ENCODE assay signal across 8 cellular contexts in the genomic region with DNA sequence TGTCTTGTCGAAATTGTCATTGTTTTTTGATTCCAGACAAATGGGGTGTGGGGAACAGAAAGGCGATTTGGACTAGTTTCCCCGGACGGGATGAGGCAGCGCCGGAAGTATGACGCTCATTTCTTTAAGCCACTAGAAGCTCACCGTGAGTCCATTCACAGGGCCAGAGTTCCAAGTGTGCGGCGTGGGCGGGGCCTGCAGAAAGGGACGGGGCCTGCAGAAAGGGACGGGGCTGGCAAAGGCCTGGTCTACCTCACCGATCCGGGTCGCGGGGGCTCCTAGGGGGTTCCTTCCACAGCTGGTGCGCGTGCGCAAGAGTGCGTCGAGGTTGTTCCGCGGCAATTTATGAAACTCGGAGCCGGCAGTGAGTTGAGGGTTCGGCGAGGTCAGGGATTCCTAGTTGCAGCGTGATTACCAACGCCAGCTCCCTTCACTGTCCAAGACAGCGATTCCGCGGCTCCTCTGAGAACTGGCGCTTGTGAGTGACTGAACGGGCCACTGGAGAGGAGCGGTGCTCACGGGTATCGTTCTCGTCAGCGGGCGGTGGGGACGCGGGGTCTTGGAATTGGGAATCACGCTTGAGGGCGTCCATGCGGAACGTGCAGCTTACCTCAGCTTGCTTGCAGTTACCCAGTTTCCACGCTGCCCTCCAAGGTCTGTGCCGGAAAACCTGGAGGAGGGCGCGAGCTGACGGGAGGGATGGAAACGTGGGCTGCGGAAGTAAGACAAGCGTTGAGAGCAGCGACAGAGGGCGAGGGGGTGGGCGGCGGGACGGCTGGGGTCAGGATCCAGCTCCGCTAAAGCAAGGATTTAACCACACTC. TPM values are rescaled to one million over a fixed set of nuclear protein-coding genes. Genes with fewer than 3 reads are reported as not detected.
DNase-seq lines count a peak whose midpoint lies in the region; ATAC-seq and TF ChIP-seq lines count a peak whose summit lies in the region.

TSS of gene ZNF215 (plus strand) at position 219 of the 822 bp plus-strand sequence. CDS start 5,847 bp downstream, outside the sequence.

- H4K20me1 ChIP-seq in neural cell (ENCODE audit: insufficient read depth), result no peaks in the 10 kb centered on the region

- H3K36me3 Mint-ChIP-seq in activated T-cell treated with anti-CD3 and anti-CD28 coated beads, Interleukin-2, amount 50 U/mL, for 24 hours (ENCODE audit: low read depth), result no peaks in the 10 kb centered on the region

- no peak for TF ChIP-seq POLR2A in transverse colon (IDR thresholded peaks at IDR 0.05)

- TF ChIP-seq RAD21 in neural cell (conservative IDR thresholded peaks at IDR 0.05), result no peak

- H3K27me3 Mint-ChIP-seq in activated T-cell treated with anti-CD3 and anti-CD28 coated beads, Interleukin-2, amount 50 U/mL, for 24 hours, result peaks cover 50% of the 10 kb centered on the region

- peaks cover 4% of the 10 kb centered on the region for H3K27me3 ChIP-seq in neural cell (ENCODE audit: insufficient read depth, low read depth, low read length)
- H3K27me3 ChIP-seq in transverse colon, result no peaks in the 10 kb centered on the region

- peak within 1 kb of the TSS; percentile 87 to 94 for H3K4me3 ChIP-seq in foreskin fibroblast (ENCODE audit: low read depth in 1 of 2, low read length in 2 of 2)
- peak within 1 kb of the TSS; percentile 78 for H3K4me3 ChIP-seq in neural cell (ENCODE audit: low read length)
- H3K4me3 ChIP-seq in transverse colon, result peak within 1 kb of the TSS; percentile 51 to 70 (median 67)

- H3K36me3 ChIP-seq in neural cell (ENCODE audit: insufficient read depth, low read length) (no peaks in the 10 kb centered on the region), transverse colon (no peaks in the 10 kb centered on the region)

- ATAC-seq in GM18519 (IDR thresholded peaks at IDR 0.05; ENCODE audit: low FRiP score, unreplicated experiment) (peak; percentile 78), HG02943 (IDR thresholded peaks at IDR 0.05; ENCODE audit: low read depth, unreplicated experiment) (peak; percentile 69)

- peak within 1 kb of the TSS; percentile 83 for H3K4me3 Mint-ChIP-seq in activated T-cell treated with anti-CD3 and anti-CD28 coated beads, Interleukin-2, amount 50 U/mL, for 24 hours

- no peaks in the 10 kb centered on the region for H3K9me3 Mint-ChIP-seq in activated T-cell treated with anti-CD3 and anti-CD28 coated beads, Interleukin-2, amount 50 U/mL, for 24 hours

- H3K27ac Mint-ChIP-seq in activated T-cell treated with anti-CD3 and anti-CD28 coated beads, Interleukin-2, amount 50 U/mL, for 24 hours, result peak within 1 kb of the TSS; percentile 74

- intact Hi-C loops in transverse colon (cut with DNase I; ENCODE audit: low total_unique reads), result no loop called here

- H3K9ac ChIP-seq in neural cell (ENCODE audit: low read length), result peak within 1 kb of the TSS; percentile 51

- H3K27ac ChIP-seq in neural cell (ENCODE audit: low read length) (no peak within 1 kb of the TSS), transverse colon (peak within 1 kb of the TSS; percentile 74 to 84 (median 82))

- peak within 1 kb of the TSS; percentile 75 for H3K4me2 ChIP-seq in neural cell (ENCODE audit: low read length)

- TF ChIP-seq EP300 in neural cell (conservative IDR thresholded peaks at IDR 0.05; ENCODE audit: poor library complexity, severe bottlenecking) (no peak), transverse colon (IDR thresholded peaks at IDR 0.05; ENCODE audit: low read depth) (no peak)

- H2AFZ ChIP-seq in neural cell (ENCODE audit: low read depth, low read length), result peak within 1 kb of the TSS; percentile 87

- no peaks in the 10 kb centered on the region for H3K79me2 ChIP-seq in neural cell (replicated peaks; ENCODE audit: insufficient read depth, low read length)

- DNase-seq in ACHN (peak; percentile 82), NCI-H345 (lab: John Stamatoyannopoulos, UW) (peak; percentile 94), foreskin fibroblast (peak; percentile 82 to 89), transverse colon (peak; percentile 89)
- DNase-seq in activated T-cell treated with anti-CD3 and anti-CD28 coated beads, Interleukin-2, amount 50 U/mL, for 24 hours, result peak; percentile 64

- in situ Hi-C loops in ACHN (cut with HindIII; ENCODE audit: low pct_ligation_motif_present, low pct_unique_long_range_greater_than_20kb, low sequenced_read_pairs), result no loop called here
- in situ Hi-C loops in transverse colon (cut with MboI; ENCODE audit: low pct_ligation_motif_present in 1 of 4, low pct_unique_long_range_greater_than_20kb in 1 of 4, low sequenced_read_pairs in 3 of 4), result no loop called here

- H3K4me1 ChIP-seq in transverse colon, result peaks cover 4 to 9% (median 7%) of the 10 kb centered on the region in 4 donors

- peaks cover 21% of the 10 kb centered on the region for H3K4me1 Mint-ChIP-seq in activated T-cell treated with anti-CD3 and anti-CD28 coated beads, Interleukin-2, amount 50 U/mL, for 24 hours (ENCODE audit: low read depth)

- H3F3A ChIP-seq in neural cell (ENCODE audit: insufficient read depth, low read length, poor library complexity, severe bottlenecking), result no peaks in the 10 kb centered on the region

- H3K9me2 ChIP-seq in neural cell (ENCODE audit: insufficient read depth, low read length), result no peaks in the 10 kb centered on the region

- H3K9me3 ChIP-seq in neural cell (ENCODE audit: low read length) (no peaks in the 10 kb centered on the region), transverse colon (no peaks in the 10 kb centered on the region)

- 1% methylated on average over 48 of the region's 61 CpGs; no CpG with 5 or more reads in 1 of the 2 donors for WGBS in transverse colon (ENCODE audit: low coverage in 1 of 2), 2 donors

- TF ChIP-seq CTCF in foreskin fibroblast (IDR thresholded peaks at IDR 0.05; ENCODE audit: low read depth, low read length) (no peak), neural cell (IDR thresholded peaks at IDR 0.05; ENCODE audit: poor library complexity, severe bottlenecking) (no peak), transverse colon (IDR thresholded peaks at IDR 0.05) (no peak)

TF ChIP-seq in neural cell, 6 proteins besides CTCF, POLR2A, EP300 and RAD21:
- TF ChIP-seq SMC3 (conservative IDR thresholded peaks at IDR 0.05; ENCODE audit: poor library complexity) (no peak), MXI1 (conservative IDR thresholded peaks at IDR 0.05; ENCODE audit: poor library complexity, severe bottlenecking) (peak; percentile 93), POLR2AphosphoS5 (IDR thresholded peaks at IDR 0.05) (no peak), TAF1 (IDR thresholded peaks at IDR 0.05; ENCODE audit: low read depth) (no peak), EZH2 (IDR thresholded peaks at IDR 0.05; ENCODE audit: borderline replicate concordance, insufficient read depth, low read length, poor library complexity, severe bottlenecking) (no peak)
- TF ChIP-seq, protein P1, sequence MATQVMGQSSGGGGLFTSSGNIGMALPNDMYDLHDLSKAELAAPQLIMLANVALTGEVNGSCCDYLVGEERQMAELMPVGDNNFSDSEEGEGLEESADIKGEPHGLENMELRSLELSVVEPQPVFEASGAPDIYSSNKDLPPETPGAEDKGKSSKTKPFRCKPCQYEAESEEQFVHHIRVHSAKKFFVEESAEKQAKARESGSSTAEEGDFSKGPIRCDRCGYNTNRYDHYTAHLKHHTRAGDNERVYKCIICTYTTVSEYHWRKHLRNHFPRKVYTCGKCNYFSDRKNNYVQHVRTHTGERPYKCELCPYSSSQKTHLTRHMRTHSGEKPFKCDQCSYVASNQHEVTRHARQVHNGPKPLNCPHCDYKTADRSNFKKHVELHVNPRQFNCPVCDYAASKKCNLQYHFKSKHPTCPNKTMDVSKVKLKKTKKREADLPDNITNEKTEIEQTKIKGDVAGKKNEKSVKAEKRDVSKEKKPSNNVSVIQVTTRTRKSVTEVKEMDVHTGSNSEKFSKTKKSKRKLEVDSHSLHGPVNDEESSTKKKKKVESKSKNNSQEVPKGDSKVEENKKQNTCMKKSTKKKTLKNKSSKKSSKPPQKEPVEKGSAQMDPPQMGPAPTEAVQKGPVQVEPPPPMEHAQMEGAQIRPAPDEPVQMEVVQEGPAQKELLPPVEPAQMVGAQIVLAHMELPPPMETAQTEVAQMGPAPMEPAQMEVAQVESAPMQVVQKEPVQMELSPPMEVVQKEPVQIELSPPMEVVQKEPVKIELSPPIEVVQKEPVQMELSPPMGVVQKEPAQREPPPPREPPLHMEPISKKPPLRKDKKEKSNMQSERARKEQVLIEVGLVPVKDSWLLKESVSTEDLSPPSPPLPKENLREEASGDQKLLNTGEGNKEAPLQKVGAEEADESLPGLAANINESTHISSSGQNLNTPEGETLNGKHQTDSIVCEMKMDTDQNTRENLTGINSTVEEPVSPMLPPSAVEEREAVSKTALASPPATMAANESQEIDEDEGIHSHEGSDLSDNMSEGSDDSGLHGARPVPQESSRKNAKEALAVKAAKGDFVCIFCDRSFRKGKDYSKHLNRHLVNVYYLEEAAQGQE (IDR thresholded peaks at IDR 0.05; ENCODE audit: borderline replicate concordance), result no peak

RNA-seq across cellular contexts. Expression of gene ZNF215, which starts in this region (rescaled TPM):
- 0.38 and 2.5 TPM in 2 replicates for polyA plus RNA-seq in neural cell
- polyA minus RNA-seq in neural cell, result 1.7 and 1.9 TPM in 2 replicates
- 10 to 100 TPM in 1 of 4 donors, 1 to 10 TPM in 3; 1.1 to 10.6 (median 3.1) TPM for total RNA-seq in transverse colon
